ENCODE assay signal across 8 cellular contexts in genomic region chr14:38255673-38256357, GRCh38. TPM values are rescaled to one million over a fixed set of nuclear protein-coding genes. Genes with fewer than 3 reads are reported as not detected.
DNase-seq lines count a peak whose midpoint lies in the region; ATAC-seq and TF ChIP-seq lines count a peak whose summit lies in the region.

A gene with protein sequence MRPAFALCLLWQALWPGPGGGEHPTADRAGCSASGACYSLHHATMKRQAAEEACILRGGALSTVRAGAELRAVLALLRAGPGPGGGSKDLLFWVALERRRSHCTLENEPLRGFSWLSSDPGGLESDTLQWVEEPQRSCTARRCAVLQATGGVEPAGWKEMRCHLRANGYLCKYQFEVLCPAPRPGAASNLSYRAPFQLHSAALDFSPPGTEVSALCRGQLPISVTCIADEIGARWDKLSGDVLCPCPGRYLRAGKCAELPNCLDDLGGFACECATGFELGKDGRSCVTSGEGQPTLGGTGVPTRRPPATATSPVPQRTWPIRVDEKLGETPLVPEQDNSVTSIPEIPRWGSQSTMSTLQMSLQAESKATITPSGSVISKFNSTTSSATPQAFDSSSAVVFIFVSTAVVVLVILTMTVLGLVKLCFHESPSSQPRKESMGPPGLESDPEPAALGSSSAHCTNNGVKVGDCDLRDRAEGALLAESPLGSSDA (minus strand): TSS chr14:38256093. CDS start chr14:38256022, 71 bp downstream.

- intact Hi-C loops in left ventricle myocardium inferior (cut with micrococcal nuclease) (no loop called here), psoas muscle (cut with DNase I) (loop anchor here in 1 of 2 donors (2.0 kb wide), 1 partner anchor 55 kb away; no protein-coding TSS in a partner anchor)

- no peaks in the 10 kb centered on the region for H3K36me3 ChIP-seq in ES-I3 (ENCODE audit: insufficient read depth, low read length)
- no peaks in the 10 kb centered on the region for H3K36me3 ChIP-seq in left ventricle myocardium inferior
- no peaks in the 10 kb centered on the region for H3K36me3 ChIP-seq in psoas muscle (ENCODE audit: insufficient read depth in 1 of 2, low read depth in 1 of 2)

- H3K27ac Mint-ChIP-seq in activated naive CD4-positive, alpha-beta T cell treated with anti-CD3 and anti-CD28 coated beads, Interleukin-2, amount 50 U/mL, for 72 hours, result no peak within 1 kb of the TSS

- H3K9me3 ChIP-seq in ES-I3 (ENCODE audit: control insufficient read depth, insufficient read depth, low read length) (no peaks in the 10 kb centered on the region), left ventricle myocardium inferior (replicated peaks) (peaks cover 5% of the 10 kb centered on the region), psoas muscle (no peaks in the 10 kb centered on the region)

- WGBS in psoas muscle, 3 donors, result 2 to 4% (median 3%) methylated on average over 54 to 60 of the region's 60 CpGs

- peak within 1 kb of the TSS; percentile 76 for H3K4me3 ChIP-seq in left ventricle myocardium inferior
- peak within 1 kb of the TSS; percentile 69 for H3K4me3 ChIP-seq in psoas muscle

- H3K9me3 Mint-ChIP-seq in activated naive CD4-positive, alpha-beta T cell treated with anti-CD3 and anti-CD28 coated beads, Interleukin-2, amount 50 U/mL, for 72 hours, result no peaks in the 10 kb centered on the region

- POLR2A ChIA-PET in RWPE1 (lab: Yijun Ruan, JAX; ENCODE audit: low non-redundant PET), result no interaction called here

- CTCF ChIA-PET in RWPE1 (lab: Yijun Ruan, JAX), result no interaction called here

- peak within 1 kb of the TSS; percentile 61 for H3K9ac ChIP-seq in ES-I3 (ENCODE audit: low read depth, low read length)

- DNase-seq in activated naive CD4-positive, alpha-beta T cell treated with anti-CD3 and anti-CD28 coated beads, Interleukin-2, amount 50 U/mL, for 72 hours (ENCODE audit: low spot score in 2 of 2), result peak in 1 of 2 donors; percentile 17
- DNase-seq in left ventricle myocardium inferior (peak; percentile 84), psoas muscle (peak; percentile 77 to 89), RWPE1 (ENCODE audit: low spot score) (no peak), Ammon's horn (ENCODE audit: low spot score) (no peak)

- peak; percentile 65 to 83 for ATAC-seq in activated naive CD4-positive, alpha-beta T cell treated with anti-CD3 and anti-CD28 coated beads, Interleukin-2, amount 50 U/mL, for 72 hours
- ATAC-seq in psoas muscle (peak; percentile 66 to 82 (median 78)), GM18909 (IDR thresholded peaks at IDR 0.05; ENCODE audit: poor library complexity, unreplicated experiment) (no peak), HG02610 (IDR thresholded peaks at IDR 0.05; ENCODE audit: unreplicated experiment) (no peak)

- H3K4me1 ChIP-seq in ES-I3 (ENCODE audit: insufficient read depth, low read length) (no peaks in the 10 kb centered on the region), left ventricle myocardium inferior (peaks cover 25% of the 10 kb centered on the region), psoas muscle (no peaks in the 10 kb centered on the region)

- H3K36me3 Mint-ChIP-seq in activated naive CD4-positive, alpha-beta T cell treated with anti-CD3 and anti-CD28 coated beads, Interleukin-2, amount 50 U/mL, for 72 hours, result peaks cover 0 to 4% of the 10 kb centered on the region in 2 donors

- TF ChIP-seq CTCF in left ventricle myocardium inferior (IDR thresholded peaks at IDR 0.05; ENCODE audit: borderline replicate concordance), result no peak
- no peak for TF ChIP-seq CTCF in psoas muscle (IDR thresholded peaks at IDR 0.05)
- no peak for TF ChIP-seq CTCF in RWPE1 (conservative IDR thresholded peaks at IDR 0.05; ENCODE audit: low read depth)

- H3K27ac ChIP-seq in left ventricle myocardium inferior (replicated peaks) (peak within 1 kb of the TSS; percentile 96), psoas muscle (peak within 1 kb of the TSS; percentile 71), RWPE1 (no peak within 1 kb of the TSS)

- H3K27me3 ChIP-seq in left ventricle myocardium inferior (ENCODE audit: low read depth) (peaks cover 33% of the 10 kb centered on the region), psoas muscle (ENCODE audit: insufficient read depth in 3 of 3, low read length in 2 of 3) (peaks cover 0 to 20% (median 9%) of the 10 kb centered on the region in 3 donors)

RNA-seq across cellular contexts. Expression of the gene that starts here (rescaled TPM):
- total RNA-seq in activated naive CD4-positive, alpha-beta T cell treated with anti-CD3 and anti-CD28 coated beads, Interleukin-2, amount 50 U/mL, for 72 hours, result not detected
- total RNA-seq in left ventricle myocardium inferior, result 34.3 TPM
- total RNA-seq in psoas muscle, result 10 to 100 TPM; 17.9 to 29.5 (median 19.9) TPM
- 10 to 100 TPM; 16.0 to 35.4 (median 22.7) TPM for polyA plus RNA-seq in psoas muscle

Comparison
In these comparisons a context has a peak if more than half of its experiments do, and no peak if none do; other contexts are left out.
1. RNA of the gene that starts here (total RNA-seq): 34.3 TPM in left ventricle myocardium inferior (single experiment) and 17.9 to 29.5 TPM in psoas muscle; not detected in activated naive CD4-positive, alpha-beta T cell treated with anti-CD3 and anti-CD28 coated beads, Interleukin-2, amount 50 U/mL, for 72 hours; every median in the first group is over 10 times any median in the second.
2. Peak in ATAC-seq in activated naive CD4-positive, alpha-beta T cell treated with anti-CD3 and anti-CD28 coated beads, Interleukin-2, amount 50 U/mL, for 72 hours; RNA of the gene not detected or under 1 TPM.
3. ATAC-seq: peak in psoas muscle (4 of 4); none in GM18909 (single experiment) and HG02610 (single experiment).
4. DNase-seq: peak in left ventricle myocardium inferior (single experiment) and psoas muscle (2 of 2); none in RWPE1 (single experiment) and Ammon's horn (single experiment).